ENCODE assay signal across 15 cellular contexts in the genomic region with DNA sequence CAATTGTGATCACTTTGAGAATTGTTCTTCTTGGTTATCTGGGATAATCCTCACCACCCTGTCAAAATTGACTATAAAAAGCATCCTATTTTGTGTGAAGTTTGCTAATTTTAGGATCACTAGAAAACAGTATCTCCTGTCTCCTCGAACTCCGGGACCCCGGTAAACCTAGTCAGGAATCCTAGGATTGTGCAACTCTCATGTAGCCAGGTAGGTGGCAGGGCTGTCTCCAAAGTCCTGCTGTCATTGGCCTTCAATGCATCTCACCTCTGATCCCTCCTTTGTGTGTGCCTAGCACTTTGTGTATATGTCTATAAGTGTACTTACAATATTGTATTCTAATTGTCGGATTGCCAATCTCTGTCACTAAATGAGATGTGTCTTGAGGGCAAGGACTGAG.
"Had no signal": no experiment of that assay in that cellular context is flagged by ENCODE, and none has a peak within 500 bp of the region (broad histone marks: within the 10 kb centered on the region; RNA-seq: fewer than 3 reads in every experiment).

No MANE protein-coding gene starts in this region.

- H3K4me3 ChIP-seq: coronary artery, hepatocyte, mucosa of descending colon, ovary, right atrium auricular region, smooth muscle cell had no signal

- H3K27ac Mint-ChIP-seq: naive thymus-derived CD8-positive, alpha-beta T cell had no signal

- H3K9me3 ChIP-seq: mucosa of descending colon, ovary had no signal

- H3K4me3 Mint-ChIP-seq: naive thymus-derived CD8-positive, alpha-beta T cell had no signal

- H3K4me1 Mint-ChIP-seq: naive thymus-derived CD8-positive, alpha-beta T cell had no signal

- H3K27ac ChIP-seq: coronary artery, hepatocyte, ovary, right atrium auricular region had no signal

- H3K27me3 ChIP-seq: hepatocyte, ovary, right atrium auricular region had no signal

- H3K4me1 ChIP-seq: right atrium auricular region had no signal

- DNase-seq: effector CD4-positive, alpha-beta T cell; foreskin melanocyte; head of caudate nucleus; islet precursor cell; mammary epithelial cell; mucosa of descending colon; naive thymus-derived CD8-positive, alpha-beta T cell; ovary; stimulated activated CD4-positive, alpha-beta T cell treated with anti-CD3 and anti-CD28 coated beads, Interleukin-2, amount 100 ng/mL, for 48 hours; stimulated activated naive CD4-positive, alpha-beta T cell treated with Interleukin-2 at 50 U/mL for 16 hours; trophoblast cell had no signal

- H3K27me3 Mint-ChIP-seq: naive thymus-derived CD8-positive, alpha-beta T cell had no signal

- H3K36me3 Mint-ChIP-seq: naive thymus-derived CD8-positive, alpha-beta T cell had no signal

- H3K36me3 ChIP-seq: ovary, right atrium auricular region had no signal
